In genomic region chr11:32881286-32881685, GRCh38 we compare ENCODE assay signal across 25 cellular contexts.
"Had no signal": no experiment of that assay in that cellular context is flagged by ENCODE, and none has a peak within 500 bp of the region (broad histone marks: within the 10 kb centered on the region; RNA-seq: fewer than 3 reads in every experiment).

No MANE protein-coding gene starts in this region.

- H3K27me3 ChIP-seq: body of pancreas, thyroid gland, upper lobe of right lung had no signal

- ATAC-seq: activated CD4-positive, alpha-beta T cell treated with anti-CD3 and anti-CD28 coated beads for 36 hours; activated naive CD8-positive, alpha-beta T cell treated with anti-CD3 and anti-CD28 coated beads, Interleukin-2, amount 50 U/mL, for 24 hours; body of pancreas; esophagus mucosa; left colon; right cardiac atrium; upper lobe of right lung had no signal

- H3K36me3 ChIP-seq: thyroid gland, upper lobe of right lung had no signal

- DNase-seq: activated B cell treated with CpG ODN at 0.5 μM for 24 hours; activated CD4-positive, alpha-beta memory T cell treated with anti-CD3 and anti-CD28 coated beads for 36 hours; activated CD4-positive, alpha-beta T cell treated with anti-CD3 and anti-CD28 coated beads for 36 hours; activated effector memory CD4-positive, alpha-beta T cell treated with anti-CD3 and anti-CD28 coated beads, Interleukin-2, amount 50 U/mL, for 16 hours; activated naive CD4-positive, alpha-beta T cell treated with anti-CD3 and anti-CD28 coated beads, Interleukin-2, amount 50 U/mL, for 16 hours; activated naive CD8-positive, alpha-beta T cell treated with anti-CD3 and anti-CD28 coated beads, Interleukin-2, amount 50 U/mL, for 24 hours; anterior cingulate cortex; body of pancreas; caudate nucleus; dermis blood vessel endothelial cell; effector CD8-positive, alpha-beta T cell; left colon; mesenchymal stem cell; nephron progenitor cell; nucleus accumbens; right cardiac atrium; stimulated activated CD4-positive, alpha-beta T cell treated with anti-CD3 and anti-CD28 coated beads, Interleukin-12 subunit alpha, Interleukin-12 subunit beta, amount 100 ng/mL, for 4 hours; stimulated activated CD4-positive, alpha-beta T cell treated with anti-CD3 and anti-CD28 coated beads, Interleukin-4, amount 100 ng/mL, for 4 hours; substantia nigra; T-helper 1 cell; T-helper 9 cell; thyroid gland; upper lobe of right lung had no signal

- H3K9me3 ChIP-seq: body of pancreas, thyroid gland, upper lobe of right lung had no signal

- H3K4me3 ChIP-seq: body of pancreas, thyroid gland, upper lobe of right lung had no signal

- H3K27ac ChIP-seq: body of pancreas, parathyroid adenoma, thyroid gland, upper lobe of right lung had no signal

- H3K4me1 ChIP-seq: body of pancreas, parathyroid adenoma, thyroid gland, upper lobe of right lung had no signal
